In genomic region chr4:37604464-37604863, GRCh38 we compare ENCODE assay signal across 20 cellular contexts.
DNase-seq lines count a peak whose midpoint lies in the region; ATAC-seq, FAIRE-seq and TF ChIP-seq lines count a peak whose summit lies in the region.
"Had no signal": no experiment of that assay in that cellular context is flagged by ENCODE, and none has a peak within 500 bp of the region (broad histone marks: within the 10 kb centered on the region; RNA-seq: fewer than 3 reads in every experiment).

No MANE protein-coding gene starts in this region.

- H3K4me3 Mint-ChIP-seq in CD8-positive, alpha-beta memory T cell, result no peak overlapping the region
- H3K4me3 Mint-ChIP-seq: activated CD8-positive, alpha-beta T cell treated with anti-CD3 and anti-CD28 coated beads, Interleukin-2, amount 10 ng/mL, durations not matched to agents 7 days and 5 days; B cell; immature natural killer cell had no signal

- peaks cover 34% of the 10 kb centered on the region for H3K4me1 ChIP-seq in HepG2 (ENCODE audit: insufficient read depth, low read length)
- peaks cover 4% of the 10 kb centered on the region for H3K4me1 ChIP-seq in CD8-positive, alpha-beta memory T cell (ENCODE audit: insufficient read depth, low read length)

- POLR2A ChIA-PET in HepG2 (lab: Yijun Ruan, JAX), result interaction anchor here (2.5 kb wide), 1 partner anchor 44 kb away, joined by 6 read pairs; no protein-coding TSS in a partner anchor
- POLR2A ChIA-PET in CD8-positive, alpha-beta memory T cell (lab: Charles Lee), result no interaction called here

- WGBS in HepG2 (ENCODE audit: low lambda C conversion rate), result 94% methylated on average over 4 of the region's 4 CpGs

- FAIRE-seq in HepG2 (lab: Jason Lieb, UNC), result no peak
- FAIRE-seq: GM18507 had no signal

- TF ChIP-seq CTCF in HepG2 (CRISPR knock-in tag; IDR thresholded peaks at IDR 0.05), result no peak

- no peak overlapping the region for H2AFZ ChIP-seq in HepG2 (ENCODE audit: low read length)
- H2AFZ ChIP-seq: PC-9 had no signal

- no peak overlapping the region for H3K27ac ChIP-seq in HepG2 (ENCODE audit: extremely low read length, insufficient read depth, low read length)
- no peak overlapping the region for H3K27ac ChIP-seq in CD8-positive, alpha-beta memory T cell (ENCODE audit: low read depth, low read length)
- H3K27ac ChIP-seq: PC-9 had no signal

- H3K9me3 ChIP-seq in HepG2 (ENCODE audit: low read length), result no peaks in the 10 kb centered on the region
- H3K9me3 ChIP-seq in CD8-positive, alpha-beta memory T cell (ENCODE audit: low read length), result no peaks in the 10 kb centered on the region
- H3K9me3 ChIP-seq: HAP-1 had no signal

- H3K27me3 ChIP-seq in HepG2 (ENCODE audit: control insufficient read depth in 1 of 2, insufficient read depth in 2 of 2, low read length in 2 of 2), result no peaks in the 10 kb centered on the region
- no peaks in the 10 kb centered on the region for H3K27me3 ChIP-seq in CD8-positive, alpha-beta memory T cell (ENCODE audit: insufficient read depth, low read length, poor library complexity, severe bottlenecking)

- H3K4me2 ChIP-seq in HepG2 (ENCODE audit: low read depth, low read length), result no peak overlapping the region
- H3K4me2 ChIP-seq: PC-9 had no signal

- peaks cover 4 to 7% (median 5%) of the 10 kb centered on the region in 3 donors for H3K4me1 Mint-ChIP-seq in CD8-positive, alpha-beta memory T cell

- BruUV-seq in HepG2 (replicated peaks; lab: Mats Ljungman, UMichigan), result no TSS peak

- no peak overlapping the region for H3K9ac ChIP-seq in HepG2 (ENCODE audit: insufficient read depth, low read depth, low read length)

- no peak for TF ChIP-seq POLR2A in HepG2 (IDR thresholded peaks at IDR 0.05; ENCODE audit: insufficient read depth in 1 of 2, low read depth in 2 of 2, low read length in 2 of 2)

- no peak for TF ChIP-seq RAD21 in HepG2 (CRISPR knock-in tag; IDR thresholded peaks at IDR 0.05)

- no peaks in the 10 kb centered on the region for H3K79me2 ChIP-seq in HepG2 (ENCODE audit: insufficient read depth, low read length)

- peak overlapping the region in 2 of 8 donors; percentile 29 to 59 for H3K27ac Mint-ChIP-seq in CD8-positive, alpha-beta memory T cell
- H3K27ac Mint-ChIP-seq: activated CD8-positive, alpha-beta T cell treated with anti-CD3 and anti-CD28 coated beads, Interleukin-2, amount 10 ng/mL, durations not matched to agents 7 days and 5 days; B cell; immature natural killer cell had no signal

- CTCF ChIA-PET in HepG2 (lab: Yijun Ruan, JAX; ENCODE audit: low intra/inter-chr PET ratio, low total read pairs), result no interaction called here
- CTCF ChIA-PET in CD8-positive, alpha-beta memory T cell (lab: Charles Lee), result interaction anchor here (0.6 to 4.0 kb wide), 5 partner anchors 170 to 1497 kb away, joined by 3 to 32 read pairs (median 3); no protein-coding TSS in a partner anchor

- peaks cover 5 to 8% (median 8%) of the 10 kb centered on the region in 3 donors for H3K36me3 Mint-ChIP-seq in CD8-positive, alpha-beta memory T cell

- TF ChIP-seq EP300 in HepG2 (IDR thresholded peaks at IDR 0.05; ENCODE audit: low read depth in 2 of 2, low read length in 2 of 2), result no peak
- no peak for TF ChIP-seq EP300 in HepG2 (CRISPR knock-in tag; IDR thresholded peaks at IDR 0.05; ENCODE audit: borderline replicate concordance)

- no peak for ATAC-seq in HepG2
- ATAC-seq in GM21737 (IDR thresholded peaks at IDR 0.05; ENCODE audit: unreplicated experiment), result no peak
- ATAC-seq: activated CD8-positive, alpha-beta T cell treated with anti-CD3 and anti-CD28 coated beads, Interleukin-2, amount 10 ng/mL, durations not matched to agents 7 days and 5 days; stimulated activated naive CD8-positive, alpha-beta T cell treated with anti-CD3 and anti-CD28 coated beads, Interleukin-15, Interleukin-2, amounts not matched to agents 100 U/mL and 50 U/mL, for 24 hours had no signal

- H3K36me3 ChIP-seq in HepG2 (replicated peaks in 1 of 2; ENCODE audit: control insufficient read depth in 1 of 2, insufficient read depth in 2 of 2, low read length in 2 of 2), result no peaks in the 10 kb centered on the region
- no peaks in the 10 kb centered on the region for H3K36me3 ChIP-seq in CD8-positive, alpha-beta memory T cell (ENCODE audit: insufficient read depth, low read length)
- H3K36me3 ChIP-seq: HAP-1 had no signal

- H3K27me3 Mint-ChIP-seq in CD8-positive, alpha-beta memory T cell, result no peaks in the 10 kb centered on the region

- no peaks in the 10 kb centered on the region for H4K20me1 ChIP-seq in HepG2 (ENCODE audit: insufficient read depth, low read length)

- no peaks in the 10 kb centered on the region for H3K9me3 Mint-ChIP-seq in CD8-positive, alpha-beta memory T cell
- H3K9me3 Mint-ChIP-seq: immature natural killer cell had no signal

- in situ Hi-C loops in HepG2 (cut with HindIII; ENCODE audit: extremely low pct_ligation_motif_present, low pct_unique_long_range_greater_than_20kb), result loop anchor here (5.0 kb wide), 2 partner anchors 83 to 193 kb away; partner anchors contain the start of gene RELL1

- intact Hi-C loops in HepG2 (cut with micrococcal nuclease; ENCODE audit: unreplicated experiment), result loop anchor here (5.0 kb wide), 2 partner anchors 38 to 433 kb away; no protein-coding TSS in a partner anchor

- no peak overlapping the region for H3K4me3 ChIP-seq in HepG2 (replicated peaks in 1 of 3; ENCODE audit: insufficient read depth in 1 of 3, low read depth in 2 of 3, low read length in 3 of 3)
- H3K4me3 ChIP-seq in CD8-positive, alpha-beta memory T cell (ENCODE audit: low read length), result no peak overlapping the region
- H3K4me3 ChIP-seq: HAP-1, PC-9 had no signal

- DNase-seq in AG20443 (ENCODE audit: low spot score) (peak; percentile 51), HT-29 (ENCODE audit: low spot score) (peak; percentile 26), astrocyte of the hippocampus (ENCODE audit: low read depth, low spot score) (peak; percentile 33), hepatic stellate cell (ENCODE audit: low spot score) (peak; percentile 64), HepG2 (ENCODE audit: low spot score) (no peak), NCI-H128 (lab: John Stamatoyannopoulos, UW; ENCODE audit: unreplicated experiment) (no peak)
- no peak for DNase-seq in CD8-positive, alpha-beta memory T cell
- DNase-seq: activated CD8-positive, alpha-beta T cell treated with anti-CD3 and anti-CD28 coated beads, Interleukin-2, amount 10 ng/mL, durations not matched to agents 7 days and 5 days; activated naive CD4-positive, alpha-beta T cell treated with Interleukin-2 at 50 U/mL for 16 hours; immature natural killer cell; NCI-H1092 treated with DMSO at 0.1 percent for 48 hours; NCI-H446 treated with DMSO at 0.1 percent for 48 hours; stimulated activated CD4-positive, alpha-beta T cell treated with anti-CD3 and anti-CD28 coated beads, Interleukin-4, amount 100 ng/mL, for 1 hour; stimulated activated naive CD8-positive, alpha-beta T cell treated with anti-CD3 and anti-CD28 coated beads, Interleukin-15, Interleukin-2, amounts not matched to agents 100 U/mL and 50 U/mL, for 24 hours; T-helper 9 cell had no signal

TF ChIP-seq in HepG2, 621 proteins besides CTCF, POLR2A, EP300 and RAD21 (continues in another document):
- TF ChIP-seq ZNF260 (CRISPR knock-in tag; IDR thresholded peaks at IDR 0.05; ENCODE audit: borderline replicate concordance, low read depth) (no peak), SIX4 (CRISPR knock-in tag; IDR thresholded peaks at IDR 0.05) (no peak), BCLAF1 (IDR thresholded peaks at IDR 0.05) (no peak), PHF5A (CRISPR knock-in tag; IDR thresholded peaks at IDR 0.05; ENCODE audit: low read depth, unreplicated experiment) (no peak), REXO4 (CRISPR knock-in tag; IDR thresholded peaks at IDR 0.05; ENCODE audit: borderline replicate concordance) (no peak), SP2 (CRISPR knock-in tag; IDR thresholded peaks at IDR 0.05) (no peak), FOSL2 (CRISPR knock-in tag; IDR thresholded peaks at IDR 0.05) (no peak)
- TF ChIP-seq, protein P1, sequence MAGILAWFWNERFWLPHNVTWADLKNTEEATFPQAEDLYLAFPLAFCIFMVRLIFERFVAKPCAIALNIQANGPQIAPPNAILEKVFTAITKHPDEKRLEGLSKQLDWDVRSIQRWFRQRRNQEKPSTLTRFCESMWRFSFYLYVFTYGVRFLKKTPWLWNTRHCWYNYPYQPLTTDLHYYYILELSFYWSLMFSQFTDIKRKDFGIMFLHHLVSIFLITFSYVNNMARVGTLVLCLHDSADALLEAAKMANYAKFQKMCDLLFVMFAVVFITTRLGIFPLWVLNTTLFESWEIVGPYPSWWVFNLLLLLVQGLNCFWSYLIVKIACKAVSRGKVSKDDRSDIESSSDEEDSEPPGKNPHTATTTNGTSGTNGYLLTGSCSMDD (CRISPR knock-in tag; IDR thresholded peaks at IDR 0.05), result no peak
- TF ChIP-seq, protein P2, sequence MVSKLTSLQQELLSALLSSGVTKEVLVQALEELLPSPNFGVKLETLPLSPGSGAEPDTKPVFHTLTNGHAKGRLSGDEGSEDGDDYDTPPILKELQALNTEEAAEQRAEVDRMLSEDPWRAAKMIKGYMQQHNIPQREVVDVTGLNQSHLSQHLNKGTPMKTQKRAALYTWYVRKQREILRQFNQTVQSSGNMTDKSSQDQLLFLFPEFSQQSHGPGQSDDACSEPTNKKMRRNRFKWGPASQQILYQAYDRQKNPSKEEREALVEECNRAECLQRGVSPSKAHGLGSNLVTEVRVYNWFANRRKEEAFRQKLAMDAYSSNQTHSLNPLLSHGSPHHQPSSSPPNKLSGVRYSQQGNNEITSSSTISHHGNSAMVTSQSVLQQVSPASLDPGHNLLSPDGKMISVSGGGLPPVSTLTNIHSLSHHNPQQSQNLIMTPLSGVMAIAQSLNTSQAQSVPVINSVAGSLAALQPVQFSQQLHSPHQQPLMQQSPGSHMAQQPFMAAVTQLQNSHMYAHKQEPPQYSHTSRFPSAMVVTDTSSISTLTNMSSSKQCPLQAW (CRISPR knock-in tag; IDR thresholded peaks at IDR 0.05), result no peak

Comparison
In these comparisons a context has a peak if more than half of its experiments do, and no peak if none do; other contexts are left out.
1. DNase-seq: peak in AG20443 (single experiment), HT-29 (single experiment), astrocyte of the hippocampus (single experiment) and hepatic stellate cell (single experiment); none in HepG2 (single experiment), NCI-H128 (single experiment) and CD8-positive, alpha-beta memory T cell (0 of 5).